ENCODE assay signal across 19 cellular contexts in genomic region chr2:7601990-7602389, GRCh38.
DNase-seq lines count a peak whose midpoint lies in the region; ATAC-seq and TF ChIP-seq lines count a peak whose summit lies in the region.
"Had no signal": no experiment of that assay in that cellular context is flagged by ENCODE, and none has a peak within 500 bp of the region (broad histone marks: within the 10 kb centered on the region; RNA-seq: fewer than 3 reads in every experiment).

No MANE protein-coding gene starts in this region.

- BruUV-seq in PC-3 (replicated peaks; lab: Mats Ljungman, UMichigan), result no TSS peak

- H4K20me1 ChIP-seq in PC-3 (ENCODE audit: low read length), result no peaks in the 10 kb centered on the region

- no peak overlapping the region for H3K9ac ChIP-seq in PC-3 (ENCODE audit: low read length)

- H3K27ac Mint-ChIP-seq in activated naive CD4-positive, alpha-beta T cell treated with anti-CD3 and anti-CD28 coated beads, Interleukin-2, amount 50 U/mL, for 72 hours, result no peak overlapping the region
- H3K27ac Mint-ChIP-seq: CD4-positive, alpha-beta T cell; IgD-negative memory B cell had no signal

- intact Hi-C loops in PC-3 (cut with micrococcal nuclease) (loop anchor here (2.0 kb wide), 1 partner anchor 85 kb away; no protein-coding TSS in a partner anchor), upper lobe of right lung (cut with DNase I) (no loop called here)

- H3K9me3 Mint-ChIP-seq in activated naive CD4-positive, alpha-beta T cell treated with anti-CD3 and anti-CD28 coated beads, Interleukin-2, amount 50 U/mL, for 72 hours, result peaks cover 0 to 13% of the 10 kb centered on the region in 2 donors

- DNase-seq in DMS 273 treated with DMSO at 0.1 percent for 48 hours (lab: John Stamatoyannopoulos, UW), result peak; percentile 33
- DNase-seq in NCI-H1694 (lab: John Stamatoyannopoulos, UW), result peak; percentile 23
- DNase-seq in NCI-H446 treated with DMSO at 0.1 percent for 48 hours (lab: John Stamatoyannopoulos, UW), result peak; percentile 41
- DNase-seq in PC-3, result peak; percentile 51
- DNase-seq in upper lobe of right lung, result no peak
- no peak for DNase-seq in activated naive CD4-positive, alpha-beta T cell treated with anti-CD3 and anti-CD28 coated beads, Interleukin-2, amount 50 U/mL, for 72 hours (ENCODE audit: low spot score in 2 of 2)
- DNase-seq: AML-193; Caco-2; CD4-positive, alpha-beta T cell; DMS79 treated with DMSO at 0.1 percent for 48 hours; GOT3; H7; KBM-7 had no signal

- H3K4me1 ChIP-seq in PC-3 (ENCODE audit: insufficient read depth, low read length), result peaks cover 7% of the 10 kb centered on the region; the same call in 1 of the 2 replicates
- H3K4me1 ChIP-seq in upper lobe of right lung, result no peaks in the 10 kb centered on the region
- H3K4me1 ChIP-seq: Caco-2 had no signal

- no peaks in the 10 kb centered on the region for H3K9me2 ChIP-seq in PC-3 (replicated peaks; ENCODE audit: low read length)

- CTCF ChIA-PET in PC-3 (lab: Charles Lee), result no interaction called here

- H3K36me3 Mint-ChIP-seq in activated naive CD4-positive, alpha-beta T cell treated with anti-CD3 and anti-CD28 coated beads, Interleukin-2, amount 50 U/mL, for 72 hours, result peaks cover 0 to 9% of the 10 kb centered on the region in 2 donors

- no peaks in the 10 kb centered on the region for H3K9me3 ChIP-seq in PC-3 (ENCODE audit: low read length)
- no peaks in the 10 kb centered on the region for H3K9me3 ChIP-seq in upper lobe of right lung

- no peaks in the 10 kb centered on the region for H3K36me3 ChIP-seq in PC-3 (ENCODE audit: low read depth, low read length)
- H3K36me3 ChIP-seq in upper lobe of right lung, result no peaks in the 10 kb centered on the region

- no peak overlapping the region for H3K4me2 ChIP-seq in PC-3 (ENCODE audit: low read length)

- no peak overlapping the region for H2AFZ ChIP-seq in PC-3 (ENCODE audit: low read length)

- no peaks in the 10 kb centered on the region for H3K79me2 ChIP-seq in PC-3 (ENCODE audit: low read length)

- no peak for ATAC-seq in PC-3
- no peak for ATAC-seq in upper lobe of right lung
- ATAC-seq in GM21528 (IDR thresholded peaks at IDR 0.05; ENCODE audit: low FRiP score, unreplicated experiment), result no peak
- ATAC-seq in GM19463 (IDR thresholded peaks at IDR 0.05; ENCODE audit: unreplicated experiment), result no peak
- no peak for ATAC-seq in activated naive CD4-positive, alpha-beta T cell treated with anti-CD3 and anti-CD28 coated beads, Interleukin-2, amount 50 U/mL, for 72 hours
- ATAC-seq: GM12878, HepG2 had no signal

- TF ChIP-seq CTCF in PC-3 (conservative IDR thresholded peaks at IDR 0.05; ENCODE audit: low read depth, low read length) (no peak), upper lobe of right lung (IDR thresholded peaks at IDR 0.05) (no peak)

- H3F3A ChIP-seq in PC-3 (ENCODE audit: low read length, unreplicated experiment), result no peaks in the 10 kb centered on the region

- H3K27ac ChIP-seq in PC-3 (ENCODE audit: low read length) (no peak overlapping the region), upper lobe of right lung (no peak overlapping the region)
- H3K27ac ChIP-seq: C4-2B had no signal

- POLR2A ChIA-PET in PC-3 (lab: Charles Lee; ENCODE audit: unreplicated experiment), result no interaction called here

- H3K27me3 ChIP-seq in PC-3 (ENCODE audit: low read length) (no peaks in the 10 kb centered on the region), upper lobe of right lung (no peaks in the 10 kb centered on the region)

- no peak overlapping the region for H3K4me3 ChIP-seq in PC-3 (ENCODE audit: low read length)
- H3K4me3 ChIP-seq in upper lobe of right lung, result no peak overlapping the region
- H3K4me3 ChIP-seq: GM12878 had no signal

Comparison
In these comparisons a context has a peak if more than half of its experiments do, and no peak if none do; other contexts are left out.
1. DNase-seq: peak in DMS 273 treated with DMSO at 0.1 percent for 48 hours (single experiment), NCI-H1694 (single experiment), NCI-H446 treated with DMSO at 0.1 percent for 48 hours (single experiment) and PC-3 (single experiment); none in upper lobe of right lung (single experiment) and activated naive CD4-positive, alpha-beta T cell treated with anti-CD3 and anti-CD28 coated beads, Interleukin-2, amount 50 U/mL, for 72 hours (0 of 2).